ENCODE assay signal across 15 cellular contexts in the genomic region with DNA sequence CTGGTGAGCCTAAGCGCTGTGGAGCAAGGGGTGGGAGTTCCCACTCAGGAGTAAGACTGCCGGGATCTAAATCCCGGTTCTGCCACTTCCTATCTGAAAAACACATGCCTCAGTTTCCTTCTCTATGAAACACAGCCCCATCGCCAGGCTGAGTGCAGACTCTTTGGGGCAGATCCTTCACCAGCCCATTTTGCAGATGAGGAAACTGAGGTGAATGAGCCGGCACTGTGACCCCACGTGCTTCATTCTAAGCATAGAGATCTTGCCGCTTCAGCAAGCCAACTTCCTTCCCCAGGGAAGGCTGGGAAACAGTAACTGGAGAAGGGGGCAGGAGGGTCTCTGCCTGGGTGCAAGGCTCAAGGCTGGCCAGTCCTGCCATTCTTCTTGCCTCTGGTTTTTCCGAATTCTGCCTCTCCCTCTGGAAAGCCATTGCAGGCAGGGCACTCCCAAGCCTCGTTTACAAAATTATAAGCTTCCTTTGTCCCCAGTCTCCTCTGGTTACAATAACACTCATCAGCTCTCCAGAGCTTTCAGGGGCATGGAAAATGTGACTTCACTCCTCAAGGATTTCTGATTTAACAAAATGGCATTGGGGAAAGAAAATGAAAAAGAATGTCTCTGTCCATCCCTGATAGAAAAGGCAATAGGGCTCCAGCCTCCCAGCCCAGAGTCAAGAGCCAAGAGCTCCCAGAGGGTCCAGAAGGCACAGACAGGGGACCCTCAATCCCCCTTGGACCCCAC.
DNase-seq lines count a peak whose midpoint lies in the region; ATAC-seq and TF ChIP-seq lines count a peak whose summit lies in the region.
"Had no signal": no experiment of that assay in that cellular context is flagged by ENCODE, and none has a peak within 500 bp of the region (broad histone marks: within the 10 kb centered on the region; RNA-seq: fewer than 3 reads in every experiment).

No MANE protein-coding gene starts in this region.

- peaks cover 7% of the 10 kb centered on the region for H3K4me1 ChIP-seq in lower lobe of right lung

- no peaks in the 10 kb centered on the region for H3K36me3 ChIP-seq in lower lobe of right lung

- ATAC-seq in lower lobe of right lung, result no peak
- ATAC-seq in GM21576 (IDR thresholded peaks at IDR 0.05; ENCODE audit: unreplicated experiment), result no peak
- ATAC-seq: activated naive CD8-positive, alpha-beta T cell treated with anti-CD3 and anti-CD28 coated beads, Interleukin-2, amount 50 U/mL, for 24 hours; stimulated activated memory B cell treated with anti-CD40 and anti-IgM and Interleukin-4, amounts not matched to agents 10 μg/mL and 1 μg/mL and 100 μg/mL, for 72 hours had no signal

- H3K4me3 Mint-ChIP-seq in progenitor cell of endocrine pancreas (ENCODE audit: low read depth), result no peak overlapping the region
- H3K4me3 Mint-ChIP-seq: activated CD4-positive, alpha-beta memory T cell treated with anti-CD3 and anti-CD28 coated beads for 36 hours; activated naive CD8-positive, alpha-beta T cell treated with anti-CD3 and anti-CD28 coated beads, Interleukin-2, amount 50 U/mL, for 24 hours; activated T-helper 1 cell treated with anti-CD3 and anti-CD28 coated beads, Interleukin-12 subunit alpha, Interleukin-12 subunit beta, Interleukin-2, Interleukin-4 antibody, amounts not matched to agents 30 ng/mL and 10 ng/mL and 1 ng/mL, durations not matched to agents 14 hours and 24 hours and 36 hours; stimulated activated memory B cell treated with anti-CD40 and anti-IgM and Interleukin-4, amounts not matched to agents 10 μg/mL and 1 μg/mL and 100 μg/mL, for 72 hours had no signal

- in situ Hi-C loops in SK-MEL-5 (cut with HindIII; ENCODE audit: low pct_unique_long_range_greater_than_20kb, low sequenced_read_pairs), result no loop called here

- no peaks in the 10 kb centered on the region for H3K9me3 Mint-ChIP-seq in progenitor cell of endocrine pancreas (ENCODE audit: low read depth)
- H3K9me3 Mint-ChIP-seq: activated CD4-positive, alpha-beta memory T cell treated with anti-CD3 and anti-CD28 coated beads for 36 hours; activated naive CD8-positive, alpha-beta T cell treated with anti-CD3 and anti-CD28 coated beads, Interleukin-2, amount 50 U/mL, for 24 hours; activated T-helper 1 cell treated with anti-CD3 and anti-CD28 coated beads, Interleukin-12 subunit alpha, Interleukin-12 subunit beta, Interleukin-2, Interleukin-4 antibody, amounts not matched to agents 30 ng/mL and 10 ng/mL and 1 ng/mL, durations not matched to agents 14 hours and 24 hours and 36 hours had no signal

- intact Hi-C loops in lower lobe of right lung (cut with DNase I), result no loop called here

- peaks cover 30% of the 10 kb centered on the region for H3K27me3 Mint-ChIP-seq in progenitor cell of endocrine pancreas
- H3K27me3 Mint-ChIP-seq: activated CD4-positive, alpha-beta memory T cell treated with anti-CD3 and anti-CD28 coated beads for 36 hours had no signal

- no peaks in the 10 kb centered on the region for H3K4me1 Mint-ChIP-seq in progenitor cell of endocrine pancreas (ENCODE audit: low read depth)

- no peak overlapping the region for H3K27ac ChIP-seq in lower lobe of right lung

- H3K27ac Mint-ChIP-seq in progenitor cell of endocrine pancreas, result peak overlapping the region; percentile 52
- H3K27ac Mint-ChIP-seq: activated CD4-positive, alpha-beta memory T cell treated with anti-CD3 and anti-CD28 coated beads for 36 hours; activated naive CD8-positive, alpha-beta T cell treated with anti-CD3 and anti-CD28 coated beads, Interleukin-2, amount 50 U/mL, for 24 hours; activated T-helper 1 cell treated with anti-CD3 and anti-CD28 coated beads, Interleukin-12 subunit alpha, Interleukin-12 subunit beta, Interleukin-2, Interleukin-4 antibody, amounts not matched to agents 30 ng/mL and 10 ng/mL and 1 ng/mL, durations not matched to agents 14 hours and 24 hours and 36 hours; stimulated activated memory B cell treated with anti-CD40 and anti-IgM and Interleukin-4, amounts not matched to agents 10 μg/mL and 1 μg/mL and 100 μg/mL, for 72 hours had no signal

- TF ChIP-seq CTCF in AG10803 (conservative IDR thresholded peaks at IDR 0.05; ENCODE audit: low read length), result no peak
- TF ChIP-seq CTCF in progenitor cell of endocrine pancreas (IDR thresholded peaks at IDR 0.05; ENCODE audit: unreplicated experiment), result no peak
- no peak for TF ChIP-seq CTCF in lower lobe of right lung (IDR thresholded peaks at IDR 0.05)

- no peaks in the 10 kb centered on the region for H3K9me3 ChIP-seq in lower lobe of right lung

- no peaks in the 10 kb centered on the region for H3K27me3 ChIP-seq in lower lobe of right lung (ENCODE audit: low read depth)

- no peaks in the 10 kb centered on the region for H3K36me3 Mint-ChIP-seq in progenitor cell of endocrine pancreas (ENCODE audit: insufficient read depth)
- H3K36me3 Mint-ChIP-seq: activated CD4-positive, alpha-beta memory T cell treated with anti-CD3 and anti-CD28 coated beads for 36 hours had no signal

- peak; percentile 21 for DNase-seq in AG10803 (ENCODE audit: low read depth)
- DNase-seq in SK-MEL-5 (ENCODE audit: low read depth, low spot score), result peak; percentile 5
- peak; percentile 54 for DNase-seq in fibroblast of gingiva (ENCODE audit: low read depth)
- DNase-seq in progenitor cell of endocrine pancreas (ENCODE audit: low spot score, unreplicated experiment), result no peak
- DNase-seq in lower lobe of right lung, result no peak
- no peak for DNase-seq in activated CD4-positive, alpha-beta T cell treated with anti-CD3 and anti-CD28 coated beads, Interleukin-2, amount 50 U/mL, for 4 hours
- DNase-seq in NCI-H1105 treated with DMSO at 0.1 percent for 48 hours (lab: John Stamatoyannopoulos, UW), result no peak
- DNase-seq: activated CD4-positive, alpha-beta memory T cell treated with anti-CD3 and anti-CD28 coated beads for 36 hours; activated naive CD8-positive, alpha-beta T cell treated with anti-CD3 and anti-CD28 coated beads, Interleukin-2, amount 50 U/mL, for 24 hours; NCI-H1417 treated with DMSO at 0.1 percent for 48 hours; NCI-H510A; nucleus accumbens had no signal

- no peak overlapping the region for H3K4me3 ChIP-seq in AG10803 (ENCODE audit: low read length)
- no peak overlapping the region for H3K4me3 ChIP-seq in lower lobe of right lung

Comparison
In these comparisons a context has a peak if more than half of its experiments do, and no peak if none do; other contexts are left out.
1. DNase-seq: peak in AG10803 (single experiment), SK-MEL-5 (single experiment) and fibroblast of gingiva (single experiment); none in progenitor cell of endocrine pancreas (single experiment), lower lobe of right lung (single experiment), activated CD4-positive, alpha-beta T cell treated with anti-CD3 and anti-CD28 coated beads, Interleukin-2, amount 50 U/mL, for 4 hours (0 of 2) and NCI-H1105 treated with DMSO at 0.1 percent for 48 hours (single experiment).